ENCODE assay signal across 1 cellular context in genomic region chr1:46603858-46604549, GRCh38.
TF ChIP-seq lines count a peak whose summit lies in the region.

TSS of gene MKNK1 (minus strand) at chr1:46604268. CDS start at chr1:46583327, 20,941 bp downstream.

TF ChIP-seq in HEK293, 187 proteins besides CTCF, POLR2A, EP300 and RAD21 (continued from another document and continues in another):
- TF ChIP-seq PRDM10 (tag by site-specific recombination; IDR thresholded peaks at IDR 0.05) (peak; percentile 89), SP3 (tag by site-specific recombination; IDR thresholded peaks at IDR 0.05) (peak; percentile 96), ZNF18 (tag by site-specific recombination; IDR thresholded peaks at IDR 0.05) (no peak), ZNF768 (tag by site-specific recombination; IDR thresholded peaks at IDR 0.05) (no peak), ZNF473 (tag by site-specific recombination; IDR thresholded peaks at IDR 0.05) (no peak), ZNF2 (tag by site-specific recombination; IDR thresholded peaks at IDR 0.05) (no peak), KLF17 (tag by site-specific recombination; IDR thresholded peaks at IDR 0.05) (peak; percentile 65; the same call in 1 of the 2 replicates), INSM2 (tag by site-specific recombination; IDR thresholded peaks at IDR 0.05) (0 out of 2 replicates have a peak, but pooled peaks have one; percentile 11), ZNF184 (tag by site-specific recombination; IDR thresholded peaks at IDR 0.05) (no peak; the same call in 1 of the 2 replicates), FEZF1 (tag by site-specific recombination; IDR thresholded peaks at IDR 0.05) (no peak), ZNF311 (tag by site-specific recombination; IDR thresholded peaks at IDR 0.05; ENCODE audit: borderline replicate concordance) (no peak), ZNF112 (tag by site-specific recombination; IDR thresholded peaks at IDR 0.05) (no peak), TRIM28 (IDR thresholded peaks at IDR 0.05; ENCODE audit: borderline replicate concordance, low read length) (no peak), BCL6B (tag by site-specific recombination; IDR thresholded peaks at IDR 0.05) (no peak), ZNF157 (tag by site-specific recombination; IDR thresholded peaks at IDR 0.05) (no peak), ZBTB48 (tag by site-specific recombination; IDR thresholded peaks at IDR 0.05) (peak; percentile 74; the same call in 1 of the 2 replicates), ZNF510 (tag by site-specific recombination; IDR thresholded peaks at IDR 0.05; ENCODE audit: insufficient replicate concordance) (no peak), ZNF16 (tag by site-specific recombination; IDR thresholded peaks at IDR 0.05; ENCODE audit: low read depth) (no peak), ZNF280D (tag by site-specific recombination; IDR thresholded peaks at IDR 0.05) (no peak), KLF1 (tag by site-specific recombination; IDR thresholded peaks at IDR 0.05) (peak; percentile 29; the same call in 1 of the 2 replicates), YY2 (tag by site-specific recombination; IDR thresholded peaks at IDR 0.05) (no peak), HOXD13 (CRISPR knock-in tag; IDR thresholded peaks at IDR 0.05; ENCODE audit: borderline replicate concordance) (no peak), PRDM1 (tag by site-specific recombination; IDR thresholded peaks at IDR 0.05) (peak; percentile 47; the same call in 1 of the 2 replicates), ZNF626 (tag by site-specific recombination; IDR thresholded peaks at IDR 0.05) (no peak), ZNF830 (tag by site-specific recombination; IDR thresholded peaks at IDR 0.05; ENCODE audit: low read depth) (no peak), ZNF514 (tag by site-specific recombination; IDR thresholded peaks at IDR 0.05) (no peak), ZNF354C (tag by site-specific recombination; IDR thresholded peaks at IDR 0.05; ENCODE audit: borderline replicate concordance, low read depth) (no peak), KLF16 (tag by site-specific recombination; IDR thresholded peaks at IDR 0.05) (peak; percentile 43; the same call in 1 of the 2 replicates), ZNF660 (tag by site-specific recombination; IDR thresholded peaks at IDR 0.05) (0 out of 2 replicates have a peak, but pooled peaks have one; percentile 28), ZBTB10 (tag by site-specific recombination; IDR thresholded peaks at IDR 0.05) (peak; percentile 42; the same call in 1 of the 2 replicates), ZBTB21 (tag by site-specific recombination; IDR thresholded peaks at IDR 0.05) (0 out of 2 replicates have a peak, but pooled peaks have one; percentile 16), SCRT2 (tag by site-specific recombination; IDR thresholded peaks at IDR 0.05) (peak; percentile 93), ZNF23 (tag by site-specific recombination; IDR thresholded peaks at IDR 0.05; ENCODE audit: borderline replicate concordance) (no peak), PATZ1 (tag by site-specific recombination; IDR thresholded peaks at IDR 0.05) (peak; percentile 82), SP7 (tag by site-specific recombination; IDR thresholded peaks at IDR 0.05) (peak; percentile 53; the same call in 1 of the 2 replicates), ZNF404 (tag by site-specific recombination; IDR thresholded peaks at IDR 0.05) (no peak), ZFP69B (tag by site-specific recombination; IDR thresholded peaks at IDR 0.05) (0 out of 2 replicates have a peak, but pooled peaks have one; percentile 49), ZFHX2 (tag by site-specific recombination; conservative IDR thresholded peaks at IDR 0.05) (peak; percentile 64), ZNF148 (tag by site-specific recombination; IDR thresholded peaks at IDR 0.05; ENCODE audit: borderline replicate concordance) (no peak)
